ENCODE assay signal across 33 cellular contexts in genomic region chr11:58485961-58486360, GRCh38. TPM values are rescaled to one million over a fixed set of nuclear protein-coding genes. Genes with fewer than 3 reads are reported as not detected.
"Had no signal": no experiment of that assay in that cellular context is flagged by ENCODE, and none has a peak within 500 bp of the region (broad histone marks: within the 10 kb centered on the region; RNA-seq: fewer than 3 reads in every experiment).

No MANE protein-coding gene starts in this region.

- H3K4me1 ChIP-seq: neural progenitor cell, parathyroid adenoma, psoas muscle, right lobe of liver, sigmoid colon, stomach, thyroid gland, tibial nerve, upper lobe of right lung, uterus had no signal

- DNase-seq: naive thymus-derived CD4-positive, alpha-beta T cell; natural killer cell; occipital lobe; ovary; posterior cingulate gyrus; psoas muscle; right cardiac atrium; right lobe of liver; sigmoid colon; stimulated activated CD4-positive, alpha-beta T cell treated with anti-CD3 and anti-CD28 coated beads, Interleukin-15, amount 100 ng/mL, for 24 hours; stimulated activated CD4-positive, alpha-beta T cell treated with anti-CD3 and anti-CD28 coated beads, Interleukin-2, amount 100 ng/mL, for 24 hours; stimulated activated CD4-positive, alpha-beta T cell treated with anti-CD3 and anti-CD28 coated beads, Interleukin-2, amount 100 ng/mL, for 48 hours; stimulated activated CD4-positive, alpha-beta T cell treated with anti-CD3 and anti-CD28 coated beads, Interleukin-4, amount 100 ng/mL, for 24 hours; stimulated activated naive B cell treated with anti-CD40 and anti-IgM and Interleukin-4, amounts not matched to agents 10 μg/mL and 1 μg/mL and 100 μg/mL, for 72 hours; stimulated activated naive CD4-positive, alpha-beta T cell treated with Interleukin-2 at 50 U/mL for 16 hours; stomach; thyroid gland; upper lobe of right lung; uterus had no signal

- H3K36me3 ChIP-seq: neural progenitor cell, ovary, right lobe of liver, sigmoid colon, stomach, thoracic aorta, thyroid gland, tibial nerve, upper lobe of right lung, uterus had no signal

- ATAC-seq: naive thymus-derived CD4-positive, alpha-beta T cell; natural killer cell; psoas muscle; right cardiac atrium; right lobe of liver; stimulated activated effector memory CD8-positive, alpha-beta T cell treated with anti-CD3 and anti-CD28 coated beads, Interleukin-12 subunit alpha, Interleukin-12 subunit beta, amount 100 ng/mL, for 72 hours; stimulated activated naive B cell treated with anti-CD40 and anti-IgM and Interleukin-4, amounts not matched to agents 10 μg/mL and 1 μg/mL and 100 μg/mL, for 72 hours; upper lobe of right lung had no signal

- H3K27ac ChIP-seq: neural progenitor cell, ovary, parathyroid adenoma, psoas muscle, right lobe of liver, sigmoid colon, skin epidermis, stomach, thoracic aorta, thyroid gland, tibial nerve, upper lobe of right lung, uterus had no signal

- H3K4me3 ChIP-seq: neural progenitor cell, ovary, psoas muscle, right lobe of liver, sigmoid colon, skin epidermis, smooth muscle cell, stomach, thoracic aorta, thyroid gland, tibial nerve, upper lobe of right lung, uterus had no signal

- H3K79me2 ChIP-seq: parathyroid adenoma had no signal

- H3K9me3 ChIP-seq: ovary, psoas muscle, right lobe of liver, sigmoid colon, stomach, thoracic aorta, thyroid gland, tibial nerve, upper lobe of right lung, uterus had no signal

- H3K27me3 ChIP-seq: neural progenitor cell, ovary, right lobe of liver, sigmoid colon, thyroid gland, tibial nerve, upper lobe of right lung, uterus had no signal

- H3K9ac ChIP-seq: neural progenitor cell, parathyroid adenoma had no signal

- H3K4me2 ChIP-seq: neural progenitor cell, smooth muscle cell had no signal

- H2AFZ ChIP-seq: neural progenitor cell, parathyroid adenoma had no signal

RNA-seq across cellular contexts. Expression of gene OR5B21, which starts 21.9 kb away (rescaled TPM):
- total RNA-seq: occipital lobe, osteoblast, progenitor cell of endocrine pancreas, psoas muscle, renal cortical epithelial cell, right cardiac atrium, right lobe of liver, smooth muscle cell, stomach, subcutaneous adipose tissue, temporal lobe, thoracic aorta, thyroid gland, tibial nerve, upper lobe of right lung, urinary bladder, uterus had no signal
- polyA plus RNA-seq: naive thymus-derived CD4-positive, alpha-beta T cell; neural cell; ovary; psoas muscle; right cardiac atrium; sigmoid colon; smooth muscle cell; stomach; urinary bladder had no signal

RNA-seq across cellular contexts. Expression of gene OR5B12, which starts 43.9 kb away (rescaled TPM):
- total RNA-seq: natural killer cell, occipital lobe, osteoblast, ovary, progenitor cell of endocrine pancreas, psoas muscle, renal cortical epithelial cell, right cardiac atrium, right lobe of liver, sigmoid colon, smooth muscle cell, subcutaneous adipose tissue, temporal lobe, thoracic aorta, thyroid gland, upper lobe of right lung had no signal
- polyA plus RNA-seq: naive thymus-derived CD4-positive, alpha-beta T cell; neural cell; ovary; psoas muscle; right cardiac atrium; sigmoid colon; smooth muscle cell; stomach; urinary bladder had no signal

RNA-seq across cellular contexts. Expression of gene OR5B2, which starts 58.0 kb away (rescaled TPM):
- total RNA-seq: naive thymus-derived CD4-positive, alpha-beta T cell; natural killer cell; occipital lobe; osteoblast; ovary; progenitor cell of endocrine pancreas; psoas muscle; renal cortical epithelial cell; right cardiac atrium; right lobe of liver; smooth muscle cell; stomach; subcutaneous adipose tissue; temporal lobe; thoracic aorta; thyroid gland; upper lobe of right lung; urinary bladder; uterus had no signal
- polyA plus RNA-seq: naive thymus-derived CD4-positive, alpha-beta T cell; neural cell; ovary; psoas muscle; right cardiac atrium; sigmoid colon; smooth muscle cell; stomach; urinary bladder had no signal
